1 cellular context compared by ENCODE assay signal in the genomic region with DNA sequence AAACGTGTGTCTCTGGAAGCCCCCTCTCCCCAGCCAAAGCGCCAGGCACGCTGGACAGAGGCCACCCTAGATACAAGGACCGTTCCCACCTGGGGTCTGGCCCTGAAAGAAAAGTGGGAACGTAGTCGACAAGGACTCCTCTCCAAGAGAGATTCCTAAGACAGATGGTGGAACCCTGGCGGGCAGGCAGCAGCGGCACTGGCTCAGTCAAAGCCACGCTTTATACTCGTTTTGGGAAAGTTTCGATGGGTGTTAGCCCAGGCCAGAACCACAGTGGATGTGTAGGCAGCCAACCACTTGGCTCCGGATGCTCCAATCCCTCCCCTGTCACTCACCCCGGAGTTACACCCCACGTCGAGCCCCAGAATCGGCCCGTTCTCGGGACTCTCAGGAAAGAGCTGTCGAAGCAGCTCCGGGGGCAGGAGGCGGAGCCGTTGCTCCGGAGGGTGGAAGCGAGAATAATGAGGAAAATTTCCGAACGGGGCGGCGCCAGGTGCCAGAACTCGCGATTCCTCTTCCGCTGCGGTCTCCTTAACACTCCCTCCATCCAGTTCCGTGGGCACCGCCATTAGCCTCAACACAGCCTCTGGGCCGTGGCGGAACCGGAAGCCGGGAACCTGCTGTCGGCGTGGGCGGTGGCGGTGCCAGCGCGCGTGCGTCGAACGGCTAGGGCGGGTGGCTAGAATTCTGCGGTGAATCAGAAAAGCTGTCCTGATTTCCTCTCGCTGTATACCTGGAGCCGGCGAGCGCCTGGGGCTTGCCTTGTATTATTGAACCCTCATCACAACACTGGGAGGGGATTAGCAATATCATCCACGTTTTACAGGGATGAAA.
TF ChIP-seq lines count a peak whose summit lies in the region.

A gene with protein sequence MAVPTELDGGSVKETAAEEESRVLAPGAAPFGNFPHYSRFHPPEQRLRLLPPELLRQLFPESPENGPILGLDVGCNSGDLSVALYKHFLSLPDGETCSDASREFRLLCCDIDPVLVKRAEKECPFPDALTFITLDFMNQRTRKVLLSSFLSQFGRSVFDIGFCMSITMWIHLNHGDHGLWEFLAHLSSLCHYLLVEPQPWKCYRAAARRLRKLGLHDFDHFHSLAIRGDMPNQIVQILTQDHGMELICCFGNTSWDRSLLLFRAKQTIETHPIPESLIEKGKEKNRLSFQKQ (minus strand): TSS at position 588 of the 834 bp plus-strand sequence. CDS start 19 bp downstream, at position 569.

TF ChIP-seq in WTC11, 78 proteins besides CTCF, POLR2A, EP300 and RAD21 (continued from another document):
- TF ChIP-seq ZNF317 (CRISPR knock-in tag; IDR thresholded peaks at IDR 0.05; ENCODE audit: borderline replicate concordance, low read depth) = no peak
- TF ChIP-seq, protein P1, sequence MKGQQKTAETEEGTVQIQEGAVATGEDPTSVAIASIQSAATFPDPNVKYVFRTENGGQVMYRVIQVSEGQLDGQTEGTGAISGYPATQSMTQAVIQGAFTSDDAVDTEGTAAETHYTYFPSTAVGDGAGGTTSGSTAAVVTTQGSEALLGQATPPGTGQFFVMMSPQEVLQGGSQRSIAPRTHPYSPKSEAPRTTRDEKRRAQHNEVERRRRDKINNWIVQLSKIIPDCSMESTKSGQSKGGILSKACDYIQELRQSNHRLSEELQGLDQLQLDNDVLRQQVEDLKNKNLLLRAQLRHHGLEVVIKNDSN (CRISPR knock-in tag; IDR thresholded peaks at IDR 0.05) = no peak
- no peak for TF ChIP-seq ZNF423 (CRISPR knock-in tag; IDR thresholded peaks at IDR 0.05)
- TF ChIP-seq, protein P2, sequence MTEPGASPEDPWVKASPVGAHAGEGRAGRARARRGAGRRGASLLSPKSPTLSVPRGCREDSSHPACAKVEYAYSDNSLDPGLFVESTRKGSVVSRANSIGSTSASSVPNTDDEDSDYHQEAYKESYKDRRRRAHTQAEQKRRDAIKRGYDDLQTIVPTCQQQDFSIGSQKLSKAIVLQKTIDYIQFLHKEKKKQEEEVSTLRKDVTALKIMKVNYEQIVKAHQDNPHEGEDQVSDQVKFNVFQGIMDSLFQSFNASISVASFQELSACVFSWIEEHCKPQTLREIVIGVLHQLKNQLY (CRISPR knock-in tag; IDR thresholded peaks at IDR 0.05) = no peak
- TF ChIP-seq, protein P3, sequence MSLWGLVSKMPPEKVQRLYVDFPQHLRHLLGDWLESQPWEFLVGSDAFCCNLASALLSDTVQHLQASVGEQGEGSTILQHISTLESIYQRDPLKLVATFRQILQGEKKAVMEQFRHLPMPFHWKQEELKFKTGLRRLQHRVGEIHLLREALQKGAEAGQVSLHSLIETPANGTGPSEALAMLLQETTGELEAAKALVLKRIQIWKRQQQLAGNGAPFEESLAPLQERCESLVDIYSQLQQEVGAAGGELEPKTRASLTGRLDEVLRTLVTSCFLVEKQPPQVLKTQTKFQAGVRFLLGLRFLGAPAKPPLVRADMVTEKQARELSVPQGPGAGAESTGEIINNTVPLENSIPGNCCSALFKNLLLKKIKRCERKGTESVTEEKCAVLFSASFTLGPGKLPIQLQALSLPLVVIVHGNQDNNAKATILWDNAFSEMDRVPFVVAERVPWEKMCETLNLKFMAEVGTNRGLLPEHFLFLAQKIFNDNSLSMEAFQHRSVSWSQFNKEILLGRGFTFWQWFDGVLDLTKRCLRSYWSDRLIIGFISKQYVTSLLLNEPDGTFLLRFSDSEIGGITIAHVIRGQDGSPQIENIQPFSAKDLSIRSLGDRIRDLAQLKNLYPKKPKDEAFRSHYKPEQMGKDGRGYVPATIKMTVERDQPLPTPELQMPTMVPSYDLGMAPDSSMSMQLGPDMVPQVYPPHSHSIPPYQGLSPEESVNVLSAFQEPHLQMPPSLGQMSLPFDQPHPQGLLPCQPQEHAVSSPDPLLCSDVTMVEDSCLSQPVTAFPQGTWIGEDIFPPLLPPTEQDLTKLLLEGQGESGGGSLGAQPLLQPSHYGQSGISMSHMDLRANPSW (CRISPR knock-in tag; conservative IDR thresholded peaks at IDR 0.05; ENCODE audit: low read depth) = no peak
- TF ChIP-seq, protein P4, sequence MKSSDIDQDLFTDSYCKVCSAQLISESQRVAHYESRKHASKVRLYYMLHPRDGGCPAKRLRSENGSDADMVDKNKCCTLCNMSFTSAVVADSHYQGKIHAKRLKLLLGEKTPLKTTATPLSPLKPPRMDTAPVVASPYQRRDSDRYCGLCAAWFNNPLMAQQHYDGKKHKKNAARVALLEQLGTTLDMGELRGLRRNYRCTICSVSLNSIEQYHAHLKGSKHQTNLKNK (CRISPR knock-in tag; IDR thresholded peaks at IDR 0.05) = no peak
- no peak for TF ChIP-seq ELF4 (CRISPR knock-in tag; IDR thresholded peaks at IDR 0.05; ENCODE audit: low read depth)
- no peak for TF ChIP-seq ZNF671 (CRISPR knock-in tag; IDR thresholded peaks at IDR 0.05)
